8 cellular contexts compared by ENCODE assay signal in genomic region chr17:74203439-74204240, GRCh38. TPM values are rescaled to one million over a fixed set of nuclear protein-coding genes. Genes with fewer than 3 reads are reported as not detected.
DNase-seq lines count a peak whose midpoint lies in the region; ATAC-seq and TF ChIP-seq lines count a peak whose summit lies in the region.

TSS of gene RPL38 (plus strand) at chr17:74203678. CDS start at chr17:74203956, 278 bp downstream.

- H3K79me2 ChIP-seq in KMS-11 (ENCODE audit: insufficient read depth, low read depth), result peaks cover 51% of the 10 kb centered on the region

- H3K4me3 ChIP-seq in KMS-11 (IDR thresholded peaks at IDR 0.05; ENCODE audit: insufficient read depth, low read depth, low read length) (peak within 1 kb of the TSS; percentile 81), Peyer's patch (peak within 1 kb of the TSS; percentile 77 to 92 (median 90)), esophagus muscularis mucosa (peak within 1 kb of the TSS; percentile 68 to 96 (median 80)), muscle layer of duodenum (ENCODE audit: low read depth in 1 of 2, low read length in 2 of 2) (peak within 1 kb of the TSS; percentile 90 to 98)

- peak within 1 kb of the TSS; percentile 95 for H3K9ac ChIP-seq in KMS-11

- no peak within 1 kb of the TSS for H2AFZ ChIP-seq in KMS-11 (ENCODE audit: low read depth)

- peak; percentile 92 for DNase-seq in DMS114 treated with DMSO at 0.1 percent for 48 hours (lab: John Stamatoyannopoulos, UW; ENCODE audit: unreplicated experiment)
- DNase-seq in Peyer's patch, result peak; percentile 93 to 98 (median 97)
- DNase-seq in activated T-cell treated with anti-CD3 and anti-CD28 coated beads, Interleukin-2, amount 50 U/mL, for 48 hours, result peak; percentile 98 to 99
- peak; percentile 99 for DNase-seq in esophagus muscularis mucosa (ENCODE audit: extremely low spot score)
- DNase-seq in stimulated activated CD8-positive, alpha-beta memory T cell treated with anti-CD3 and anti-CD28 coated beads, Interleukin-7, amount 100 ng/mL, for 4 hours (ENCODE audit: low read depth in 2 of 2), result peak; percentile 88 to 96

- TF ChIP-seq EP300 in esophagus muscularis mucosa (IDR thresholded peaks at IDR 0.05), result no peak

- H3K36me3 ChIP-seq in KMS-11 (ENCODE audit: insufficient read depth) (peaks cover 30% of the 10 kb centered on the region; the same call in 1 of the 2 replicates), Peyer's patch (peaks cover 0 to 30% (median 0%) of the 10 kb centered on the region in 3 donors), esophagus muscularis mucosa (peaks cover 14 to 46% (median 39%) of the 10 kb centered on the region in 4 donors), muscle layer of duodenum (ENCODE audit: control insufficient read depth in 1 of 2, insufficient read depth in 2 of 2, low read length in 2 of 2) (peaks cover 15 to 25% of the 10 kb centered on the region in 2 donors)

- H3K27me3 ChIP-seq in KMS-11 (ENCODE audit: insufficient read depth, low read depth) (peaks cover 45% of the 10 kb centered on the region), Peyer's patch (no peaks in the 10 kb centered on the region), esophagus muscularis mucosa (peaks cover 0 to 42% (median 10%) of the 10 kb centered on the region in 4 donors), muscle layer of duodenum (ENCODE audit: low read depth, low read length) (no peaks in the 10 kb centered on the region)

- H3K4me1 ChIP-seq in KMS-11 (ENCODE audit: low read depth, poor library complexity, severe bottlenecking) (peaks cover 33% of the 10 kb centered on the region), Peyer's patch (peaks cover 0 to 67% (median 17%) of the 10 kb centered on the region in 4 donors), esophagus muscularis mucosa (peaks cover 42 to 65% (median 59%) of the 10 kb centered on the region in 4 donors), muscle layer of duodenum (ENCODE audit: control insufficient read depth in 1 of 2, insufficient read depth in 2 of 2, low read length in 2 of 2) (peaks cover 10 to 41% of the 10 kb centered on the region in 2 donors)

- TF ChIP-seq POLR2A in Peyer's patch (IDR thresholded peaks at IDR 0.05) (peak; percentile 67 to 87), esophagus muscularis mucosa (IDR thresholded peaks at IDR 0.05; ENCODE audit: low read depth) (peak; percentile 92)

- peak; percentile 89 for TF ChIP-seq CTCF in KMS-11 (conservative IDR thresholded peaks at IDR 0.05; ENCODE audit: low read depth, low read length)
- TF ChIP-seq CTCF in Peyer's patch (IDR thresholded peaks at IDR 0.05), result peak; percentile 95 to 100 (median 97)
- peak; percentile 95 to 97 (median 97) for TF ChIP-seq CTCF in esophagus muscularis mucosa (IDR thresholded peaks at IDR 0.05)

- 2% methylated on average over 36 of the region's 53 CpGs for WGBS in esophagus muscularis mucosa

- intact Hi-C loops in esophagus muscularis mucosa (cut with DNase I), result no loop called here

- H3K9me3 ChIP-seq in Peyer's patch (no peaks in the 10 kb centered on the region), esophagus muscularis mucosa (no peaks in the 10 kb centered on the region), muscle layer of duodenum (ENCODE audit: control insufficient read depth in 1 of 2, low read length in 2 of 2) (no peaks in the 10 kb centered on the region)

- ATAC-seq in GM21528 (IDR thresholded peaks at IDR 0.05; ENCODE audit: low FRiP score, unreplicated experiment), result peak; percentile 83

- H4K20me1 ChIP-seq in KMS-11 (ENCODE audit: insufficient read depth), result peaks cover 20% of the 10 kb centered on the region

- H3K4me2 ChIP-seq in KMS-11, result peak within 1 kb of the TSS; percentile 86

- H3K27ac ChIP-seq in KMS-11 (peak within 1 kb of the TSS; percentile 77), Peyer's patch (peak within 1 kb of the TSS; percentile 76 to 88 (median 84)), esophagus muscularis mucosa (replicated peaks in 1 of 4) (peak within 1 kb of the TSS; percentile 77 to 88 (median 84)), muscle layer of duodenum (ENCODE audit: low read length) (peak within 1 kb of the TSS; percentile 90)

RNA-seq across cellular contexts. Expression of gene RPL38, which starts in this region (rescaled TPM):
- total RNA-seq in Peyer's patch (100 to 1,000 TPM; 222 to 392 (median 289) TPM), esophagus muscularis mucosa (1,000 to 10,000 TPM in 2 of 4 donors, 100 to 1,000 TPM in 2; 445 to 1,296 (median 979) TPM)

Comparison
In these comparisons a context has a peak if more than half of its experiments do, and no peak if none do; other contexts are left out.
1. Peak in every context shown above with its lines: DNase-seq, ATAC-seq, H3K4me3 ChIP-seq and H3K27ac ChIP-seq.